8 cellular contexts compared by ENCODE assay signal in genomic region chr6:26033132-26033941, GRCh38. TPM values are rescaled to one million over a fixed set of nuclear protein-coding genes. Genes with fewer than 3 reads are reported as not detected.
A peak's percentile ranks its signal among the peaks of the same experiment; 100 is the strongest.
DNase-seq lines count a peak whose midpoint lies in the region; ATAC-seq and TF ChIP-seq lines count a peak whose summit lies in the region.

No MANE protein-coding gene starts in this region.

- in situ Hi-C loops in astrocyte of the spinal cord (cut with HindIII; ENCODE audit: low sequenced_read_pairs) = no loop called here

- ATAC-seq in GM18499 (IDR thresholded peaks at IDR 0.05; ENCODE audit: insufficient read depth, unreplicated experiment) (peak; percentile 44), HG02870 (IDR thresholded peaks at IDR 0.05; ENCODE audit: unreplicated experiment) (peak; percentile 63), psoas muscle (peak; percentile 77 to 81 (median 78))

- TF ChIP-seq CTCF in 22Rv1 (IDR thresholded peaks at IDR 0.05) (no peak), astrocyte of the spinal cord (IDR thresholded peaks at IDR 0.05; ENCODE audit: low read depth, low read length) (no peak), psoas muscle (IDR thresholded peaks at IDR 0.05) (no peak)

- H3K36me3 ChIP-seq in psoas muscle (ENCODE audit: insufficient read depth in 1 of 2, low read depth in 1 of 2) = no peaks in the 10 kb centered on the region

- peak overlapping the region; percentile 67 for H3K4me3 ChIP-seq in astrocyte of the spinal cord (ENCODE audit: low read depth, low read length)
- H3K4me3 ChIP-seq in psoas muscle = peak overlapping the region; percentile 66

- H3K4me1 ChIP-seq in psoas muscle = peaks cover 8% of the 10 kb centered on the region

- H3K27ac ChIP-seq in 22Rv1 (peak overlapping the region; percentile 100), psoas muscle (peak overlapping the region; percentile 75)

- DNase-seq in NCI-H1417 (lab: John Stamatoyannopoulos, UW) = peak; percentile 87 to 94 (median 92)
- DNase-seq in SW 1271 (lab: John Stamatoyannopoulos, UW) = peak; percentile 77 to 97
- peak; percentile 98 for DNase-seq in astrocyte of the spinal cord (ENCODE audit: low read depth, low spot score)
- peak; percentile 94 for DNase-seq in hepatic stellate cell (ENCODE audit: low spot score)
- peak; percentile 38 to 70 for DNase-seq in psoas muscle

- 0 to 1% (median 1%) methylated on average over 46 of the region's 46 CpGs for WGBS in psoas muscle, 3 donors

- intact Hi-C loops in psoas muscle (cut with DNase I) = no loop called here

- H3K27me3 ChIP-seq in psoas muscle (ENCODE audit: insufficient read depth in 3 of 3, low read length in 2 of 3) = peaks cover 1 to 65% (median 6%) of the 10 kb centered on the region in 3 donors

- no peaks in the 10 kb centered on the region for H3K9me3 ChIP-seq in psoas muscle

RNA-seq across cellular contexts. Expression of gene HFE, which starts 53.9 kb away (rescaled TPM):
- total RNA-seq in psoas muscle = 1 to 10 TPM in 3 of 4 donors, under 1 TPM in 1; 0.99 to 2.7 (median 1.6) TPM
- 1 to 10 TPM in 1 of 3 donors, under 1 TPM in 2; 0.32 to 1.2 (median 0.40) TPM for polyA plus RNA-seq in psoas muscle

Comparison
In these comparisons a context has a peak if more than half of its experiments do, and no peak if none do; other contexts are left out.
1. Peak in every context shown above with its lines: DNase-seq, ATAC-seq, H3K4me3 ChIP-seq and H3K27ac ChIP-seq.